ENCODE assay signal across 12 cellular contexts in genomic region chr9:36317766-36318165, GRCh38. TPM values are rescaled to one million over a fixed set of nuclear protein-coding genes. Genes with fewer than 3 reads are reported as not detected.
DNase-seq lines count a peak whose midpoint lies in the region; TF ChIP-seq lines count a peak whose summit lies in the region.
"Had no signal": no experiment of that assay in that cellular context is flagged by ENCODE, and none has a peak within 500 bp of the region (broad histone marks: within the 10 kb centered on the region; RNA-seq: fewer than 3 reads in every experiment).

No MANE protein-coding gene starts in this region.

- H3K27me3 ChIP-seq in esophagus (ENCODE audit: control insufficient read depth in 1 of 2, insufficient read depth in 2 of 2, low read length in 2 of 2): no peaks in the 10 kb centered on the region
- H3K27me3 ChIP-seq: ovary had no signal

- peaks cover 3% of the 10 kb centered on the region for H3K36me3 Mint-ChIP-seq in progenitor cell of endocrine pancreas (ENCODE audit: insufficient read depth)

- H3K4me3 Mint-ChIP-seq in progenitor cell of endocrine pancreas (ENCODE audit: low read depth): peak overlapping the region; percentile 16

- peak overlapping the region; percentile 100 for H3K27ac Mint-ChIP-seq in progenitor cell of endocrine pancreas

- H3K27me3 Mint-ChIP-seq in progenitor cell of endocrine pancreas: no peaks in the 10 kb centered on the region

- TF ChIP-seq CTCF in progenitor cell of endocrine pancreas (IDR thresholded peaks at IDR 0.05; ENCODE audit: unreplicated experiment): no peak

- H3K4me3 ChIP-seq in esophagus (ENCODE audit: low read depth in 1 of 2, low read length in 2 of 2): no peak overlapping the region
- H3K4me3 ChIP-seq: ovary had no signal

- no peaks in the 10 kb centered on the region for H3K9me3 ChIP-seq in esophagus (ENCODE audit: control insufficient read depth in 2 of 2, insufficient read depth in 1 of 2, low read depth in 1 of 2, low read length in 1 of 2)
- H3K9me3 ChIP-seq: ovary had no signal

- WGBS in esophagus, 2 donors: 16 to 21% methylated on average over 6 of the region's 6 CpGs

- H3K36me3 ChIP-seq in esophagus (ENCODE audit: control insufficient read depth in 2 of 2, insufficient read depth in 2 of 2, low read length in 1 of 2): no peaks in the 10 kb centered on the region
- H3K36me3 ChIP-seq: ovary had no signal

- H3K4me1 ChIP-seq in esophagus (ENCODE audit: control insufficient read depth in 2 of 2, insufficient read depth in 2 of 2, low read length in 1 of 2): peaks cover 5 to 10% of the 10 kb centered on the region in 2 donors

- H3K27ac ChIP-seq in esophagus (ENCODE audit: low read depth in 2 of 2, low read length in 1 of 2): peak overlapping the region; percentile 34 to 50
- H3K27ac ChIP-seq: ovary had no signal

- DNase-seq in ELR (ENCODE audit: low read depth) (peak; percentile 24), NCI-H69 (lab: John Stamatoyannopoulos, UW) (peak; percentile 81), progenitor cell of endocrine pancreas (ENCODE audit: low spot score, unreplicated experiment) (no peak), globus pallidus (ENCODE audit: low spot score) (no peak), NK-92 (lab: John Stamatoyannopoulos, UW; ENCODE audit: unreplicated experiment) (no peak), NAMALWA (ENCODE audit: low spot score) (no peak), T-helper 9 cell (no peak)
- DNase-seq: activated naive CD4-positive, alpha-beta T cell treated with Interleukin-2 at 50 U/mL for 16 hours; DMS 273 treated with DMSO at 0.1 percent for 48 hours; NCI-H226; ovary had no signal

- H3K4me1 Mint-ChIP-seq in progenitor cell of endocrine pancreas (ENCODE audit: low read depth): peaks cover 47% of the 10 kb centered on the region

- H3K9me3 Mint-ChIP-seq in progenitor cell of endocrine pancreas (ENCODE audit: low read depth): peaks cover 7% of the 10 kb centered on the region

RNA-seq across cellular contexts. Expression of gene GNE, which starts 59.5 kb away (rescaled TPM):
- polyA plus RNA-seq in esophagus: 10 to 100 TPM in 1 of 2 donors, 1 to 10 TPM in 1; 4.8 to 13.0 TPM
- total RNA-seq in progenitor cell of endocrine pancreas: 9.9 and 12.3 TPM in 2 replicates

Comparison
In these comparisons a context has a peak if more than half of its experiments do, and no peak if none do; other contexts are left out.
1. DNase-seq: peak in ELR (single experiment) and NCI-H69 (single experiment); none in progenitor cell of endocrine pancreas (single experiment), globus pallidus (single experiment), NK-92 (single experiment), NAMALWA (single experiment) and T-helper 9 cell (single experiment).